Comparison of ENCODE assay signal across 1 cellular context in the genomic region with DNA sequence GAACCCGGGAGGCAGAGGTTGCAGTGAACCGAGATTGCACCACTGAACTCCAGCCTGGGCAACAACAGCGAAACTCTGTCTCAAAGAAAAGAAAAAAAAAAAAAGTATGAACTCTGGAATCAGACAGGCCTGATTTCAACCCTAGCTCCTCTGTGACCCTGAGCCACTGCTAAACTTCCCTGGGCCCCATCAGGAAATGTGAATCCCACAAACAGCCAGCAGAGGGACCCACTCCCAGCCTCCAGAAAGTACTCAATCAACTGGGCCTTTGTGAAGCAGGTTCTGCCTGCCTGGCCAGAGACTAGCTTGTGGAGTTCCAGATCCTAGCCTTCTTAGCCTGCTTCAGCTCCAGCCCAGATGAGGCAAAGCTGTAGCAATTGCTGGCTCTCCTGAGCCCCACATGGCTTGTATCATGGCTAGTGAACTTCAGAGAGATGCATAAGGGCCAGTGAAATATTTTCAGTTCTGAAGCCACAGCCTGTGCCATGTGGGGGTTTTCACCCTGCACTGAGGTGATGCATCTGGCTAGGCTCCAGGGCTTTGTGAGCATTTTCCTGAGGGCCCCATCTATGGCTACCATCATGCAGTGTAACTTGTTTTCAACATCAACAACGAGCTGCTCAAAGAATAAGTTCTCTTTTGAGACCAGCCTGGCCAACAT.
TF ChIP-seq lines count a peak whose summit lies in the region.

No MANE protein-coding gene starts in this region.

TF ChIP-seq in H1, 55 proteins besides CTCF, POLR2A, EP300 and RAD21:
- TF ChIP-seq BRCA1 (IDR thresholded peaks at IDR 0.05; ENCODE audit: low read depth, low read length) (no peak), GTF2F1 (IDR thresholded peaks at IDR 0.05; ENCODE audit: borderline replicate concordance, low read depth, low read length) (no peak), EGR1 (IDR thresholded peaks at IDR 0.05; ENCODE audit: borderline replicate concordance, low read depth, low read length) (no peak), RXRA (IDR thresholded peaks at IDR 0.05; ENCODE audit: insufficient read depth, low read depth, low read length) (no peak), TBP (IDR thresholded peaks at IDR 0.05; ENCODE audit: low read depth, low read length) (no peak), POLR2AphosphoS5 (IDR thresholded peaks at IDR 0.05; ENCODE audit: low read depth, low read length) (no peak), RBBP5 (IDR thresholded peaks at IDR 0.05; ENCODE audit: borderline replicate concordance, low read depth, low read length) (no peak)
